ENCODE assay signal across 9 cellular contexts in the genomic region with DNA sequence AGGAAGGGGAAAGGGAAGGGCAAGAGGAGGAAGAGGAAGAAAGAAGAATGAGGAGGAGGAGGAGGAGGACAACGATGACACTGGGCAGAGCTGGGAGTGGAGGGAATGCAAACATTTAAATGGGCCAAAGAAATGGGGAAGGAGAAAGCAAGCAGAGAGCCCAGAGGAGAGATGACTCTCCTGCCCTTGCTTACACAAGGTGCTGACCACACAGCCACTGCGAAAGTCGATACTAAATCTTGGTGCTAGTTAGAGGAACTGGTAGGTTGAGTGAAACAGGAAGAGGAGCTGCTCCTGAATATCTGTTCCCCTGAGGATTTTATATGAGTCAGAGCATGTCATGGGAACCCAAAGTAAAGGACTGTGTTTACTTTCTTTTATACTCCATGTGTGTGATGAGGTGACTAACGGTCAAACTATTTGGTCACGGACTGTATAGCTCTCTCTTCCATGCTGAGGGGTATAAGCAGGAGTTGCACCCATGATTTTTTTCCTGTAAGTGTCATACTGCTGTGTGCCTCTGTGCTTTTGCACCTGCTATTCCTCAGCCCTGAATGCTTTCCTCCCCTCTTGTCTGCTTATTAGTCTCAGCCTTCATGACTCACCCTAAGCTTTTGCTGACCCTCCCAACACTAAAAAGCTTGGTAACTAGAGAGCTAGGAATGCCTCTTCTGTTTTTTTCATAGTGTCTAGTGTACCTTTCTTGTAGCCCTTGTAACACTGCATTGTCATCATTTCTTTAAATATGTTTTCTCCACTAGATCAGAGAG. TPM values are rescaled to one million over a fixed set of nuclear protein-coding genes. Genes with fewer than 3 reads are reported as not detected.
DNase-seq lines count a peak whose midpoint lies in the region; ATAC-seq and TF ChIP-seq lines count a peak whose summit lies in the region.
"Had no signal": no experiment of that assay in that cellular context is flagged by ENCODE, and none has a peak within 500 bp of the region (broad histone marks: within the 10 kb centered on the region; RNA-seq: fewer than 3 reads in every experiment).

No MANE protein-coding gene starts in this region.

- peak; percentile 92 for DNase-seq in CD1c-positive myeloid dendritic cell (ENCODE audit: extremely low spot score)
- DNase-seq in NCI-H345 (lab: John Stamatoyannopoulos, UW): peak; percentile 79
- DNase-seq in brain microvascular endothelial cell: peak; percentile 96
- DNase-seq in mesothelial cell of epicardium (ENCODE audit: low spot score in 2 of 2, unreplicated experiment in 2 of 2): no peak
- no peak for DNase-seq in ecto neural progenitor cell (ENCODE audit: low spot score)
- no peak for DNase-seq in activated CD4-positive, alpha-beta T cell treated with anti-CD3 and anti-CD28 coated beads, Interleukin-2, amount 50 U/mL, for 4 hours

- H3K27me3 Mint-ChIP-seq in mesothelial cell of epicardium (ENCODE audit: low read depth): peaks cover 1% of the 10 kb centered on the region
- H3K27me3 Mint-ChIP-seq: T-cell had no signal

- H3K36me3 Mint-ChIP-seq in mesothelial cell of epicardium: no peaks in the 10 kb centered on the region
- H3K36me3 Mint-ChIP-seq: T-cell had no signal

- H3K4me1 Mint-ChIP-seq in mesothelial cell of epicardium: peaks cover 9% of the 10 kb centered on the region

- TF ChIP-seq CTCF in brain microvascular endothelial cell (IDR thresholded peaks at IDR 0.05; ENCODE audit: low read depth, low read length, missing control alignments) (no peak), mesothelial cell of epicardium (IDR thresholded peaks at IDR 0.05; ENCODE audit: unreplicated experiment) (no peak)

- no peaks in the 10 kb centered on the region for H3K36me3 ChIP-seq in brain microvascular endothelial cell (replicated peaks)

- H3K27me3 ChIP-seq in brain microvascular endothelial cell (replicated peaks): no peaks in the 10 kb centered on the region

- no peak overlapping the region for H3K4me3 Mint-ChIP-seq in mesothelial cell of epicardium
- H3K4me3 Mint-ChIP-seq: T-cell had no signal

- ATAC-seq in GM18907 (IDR thresholded peaks at IDR 0.05; ENCODE audit: unreplicated experiment) (peak; percentile 94), HG03064 (IDR thresholded peaks at IDR 0.05; ENCODE audit: low read depth, unreplicated experiment) (peak; percentile 92)
- ATAC-seq: T-cell had no signal

- H3K27ac ChIP-seq in brain microvascular endothelial cell: peak overlapping the region; percentile 41

- in situ Hi-C loops in brain microvascular endothelial cell (cut with HindIII; ENCODE audit: low pct_ligation_motif_present, low sequenced_read_pairs): no loop called here

- peak overlapping the region; percentile 18 for H3K4me3 ChIP-seq in brain microvascular endothelial cell (ENCODE audit: low read depth, low read length)

- H3K27ac Mint-ChIP-seq in mesothelial cell of epicardium: peak overlapping the region; percentile 52

- no peaks in the 10 kb centered on the region for H3K9me3 Mint-ChIP-seq in mesothelial cell of epicardium
- H3K9me3 Mint-ChIP-seq: T-cell had no signal

RNA-seq across cellular contexts. Expression of gene PAQR8, which starts 9.5 kb away (rescaled TPM):
- total RNA-seq in mesothelial cell of epicardium: 9.5 to 9.7 TPM (median 9.5 TPM) in 3 replicates

Comparison
In these comparisons a context has a peak if more than half of its experiments do, and no peak if none do; other contexts are left out.
1. DNase-seq: peak in CD1c-positive myeloid dendritic cell (single experiment), NCI-H345 (single experiment) and brain microvascular endothelial cell (single experiment); none in mesothelial cell of epicardium (0 of 2), ecto neural progenitor cell (single experiment) and activated CD4-positive, alpha-beta T cell treated with anti-CD3 and anti-CD28 coated beads, Interleukin-2, amount 50 U/mL, for 4 hours (0 of 2).